In genomic region chr11:77457340-77457739, GRCh38 we compare ENCODE assay signal across 14 cellular contexts. TPM values are rescaled to one million over a fixed set of nuclear protein-coding genes. Genes with fewer than 3 reads are reported as not detected.
A peak's percentile ranks its signal among the peaks of the same experiment; 100 is the strongest.
DNase-seq lines count a peak whose midpoint lies in the region; ATAC-seq, FAIRE-seq and TF ChIP-seq lines count a peak whose summit lies in the region.
"Had no signal": no experiment of that assay in that cellular context is flagged by ENCODE, and none has a peak within 500 bp of the region (broad histone marks: within the 10 kb centered on the region; RNA-seq: fewer than 3 reads in every experiment).

No MANE protein-coding gene starts in this region.

- ATAC-seq in GM18907 (IDR thresholded peaks at IDR 0.05; ENCODE audit: unreplicated experiment) (peak; percentile 37), HG03442 (IDR thresholded peaks at IDR 0.05; ENCODE audit: unreplicated experiment) (peak; percentile 33)
- ATAC-seq: mucosa of descending colon had no signal

- H3K4me1 Mint-ChIP-seq in MCF 10A (ENCODE audit: insufficient read depth, unreplicated experiment), result no peaks in the 10 kb centered on the region
- peaks cover 19% of the 10 kb centered on the region for H3K4me1 Mint-ChIP-seq in Calu3 (ENCODE audit: low read depth, unreplicated experiment)

- no peaks in the 10 kb centered on the region for H3K9me3 ChIP-seq in HAP-1
- H3K9me3 ChIP-seq: heart left ventricle, mucosa of descending colon had no signal

- H3K9me3 Mint-ChIP-seq in MCF 10A (ENCODE audit: unreplicated experiment) (no peaks in the 10 kb centered on the region), Calu3 (ENCODE audit: low read depth, unreplicated experiment) (no peaks in the 10 kb centered on the region)
- H3K9me3 Mint-ChIP-seq: CD4-positive, alpha-beta T cell had no signal

- BruUV-seq in MCF 10A (replicated peaks; lab: Mats Ljungman, UMichigan) (no TSS peak), Calu3 (replicated peaks; lab: Mats Ljungman, UMichigan) (no TSS peak)

- H3K36me3 ChIP-seq in HAP-1 (replicated peaks), result no peaks in the 10 kb centered on the region
- H3K36me3 ChIP-seq: heart left ventricle had no signal

- POLR2A ChIA-PET in MCF 10A (lab: Yijun Ruan, JAX), result no interaction called here

- intact Hi-C loops in MCF 10A (cut with micrococcal nuclease), result no loop called here
- intact Hi-C loops in Calu3 (cut with micrococcal nuclease; ENCODE audit: unreplicated experiment), result no loop called here

- no peaks in the 10 kb centered on the region for H3K27me3 Mint-ChIP-seq in MCF 10A (ENCODE audit: insufficient read depth, unreplicated experiment)
- no peaks in the 10 kb centered on the region for H3K27me3 Mint-ChIP-seq in Calu3 (ENCODE audit: unreplicated experiment)

- H3K36me3 Mint-ChIP-seq in MCF 10A (ENCODE audit: insufficient read depth, unreplicated experiment), result no peaks in the 10 kb centered on the region
- no peaks in the 10 kb centered on the region for H3K36me3 Mint-ChIP-seq in Calu3 (ENCODE audit: insufficient read depth, unreplicated experiment)

- no peaks in the 10 kb centered on the region for H3K27me3 ChIP-seq in HAP-1 (ENCODE audit: low read depth)
- H3K27me3 ChIP-seq: heart left ventricle had no signal

- H3K4me3 ChIP-seq in HAP-1, result no peak overlapping the region
- H3K4me3 ChIP-seq: mucosa of descending colon had no signal

- FAIRE-seq in HTR-8/SVneo (lab: Jason Lieb, UNC), result no peak
- FAIRE-seq: small intestine had no signal

- CTCF ChIA-PET in MCF 10A (lab: Yijun Ruan, JAX), result no interaction called here
- CTCF ChIA-PET in Calu3 (lab: Charles Lee), result interaction anchor here (0.5 kb wide), 1 partner anchor 16 kb away, joined by 4 read pairs; no protein-coding TSS in a partner anchor

- no peak overlapping the region for H3K4me3 Mint-ChIP-seq in MCF 10A (ENCODE audit: unreplicated experiment)
- H3K4me3 Mint-ChIP-seq in Calu3 (ENCODE audit: low read depth, unreplicated experiment), result no peak overlapping the region
- H3K4me3 Mint-ChIP-seq: CD4-positive, alpha-beta T cell had no signal

- H3K4me1 ChIP-seq in HAP-1, result peaks cover 25% of the 10 kb centered on the region

- no peak overlapping the region for H3K27ac Mint-ChIP-seq in MCF 10A (ENCODE audit: low read depth, unreplicated experiment)
- H3K27ac Mint-ChIP-seq in Calu3 (ENCODE audit: unreplicated experiment), result no peak overlapping the region
- H3K27ac Mint-ChIP-seq: CD4-positive, alpha-beta T cell had no signal

- peak; percentile 29 to 40 for DNase-seq in HAP-1 (ENCODE audit: low spot score in 2 of 2)
- DNase-seq in iPS-NIHi11 (ENCODE audit: low spot score), result peak; percentile 33
- no peak for DNase-seq in HTR-8/SVneo (ENCODE audit: insufficient read length, low spot score)
- no peak for DNase-seq in MCF 10A (ENCODE audit: unreplicated experiment)
- no peak for DNase-seq in Calu3
- DNase-seq in NCI-H2029 (lab: John Stamatoyannopoulos, UW), result no peak
- DNase-seq: activated gamma-delta T cell; CD4-positive, alpha-beta T cell; heart left ventricle; mucosa of descending colon; NCI-H2081 treated with DMSO at 0.1 percent for 48 hours; small intestine had no signal

- in situ Hi-C loops in HAP-1 (cut with MboI; ENCODE audit: low sequenced_read_pairs), result no loop called here

- TF ChIP-seq CTCF in MCF 10A (IDR thresholded peaks at IDR 0.05; ENCODE audit: unreplicated experiment), result no peak
- no peak for TF ChIP-seq CTCF in Calu3 (IDR thresholded peaks at IDR 0.05; ENCODE audit: unreplicated experiment)

RNA-seq across cellular contexts. Expression of gene PAK1, which starts 16.6 kb away (rescaled TPM):
- total RNA-seq in MCF 10A (2022) (24.0 and 25.5 TPM in 2 replicates), Calu3 (2022) (56.3 and 58.5 TPM in 2 replicates)

Comparison
In these comparisons a context has a peak if more than half of its experiments do, and no peak if none do; other contexts are left out.
1. DNase-seq: peak in HAP-1 (2 of 2) and iPS-NIHi11 (single experiment); none in HTR-8/SVneo (single experiment), MCF 10A (single experiment), Calu3 (single experiment) and NCI-H2029 (single experiment).